Comparison of ENCODE assay signal across 8 cellular contexts in genomic region chr7:93890464-93891068, GRCh38. TPM values are rescaled to one million over a fixed set of nuclear protein-coding genes. Genes with fewer than 3 reads are reported as not detected.
DNase-seq lines count a peak whose midpoint lies in the region; ATAC-seq and TF ChIP-seq lines count a peak whose summit lies in the region.

A gene with protein sequence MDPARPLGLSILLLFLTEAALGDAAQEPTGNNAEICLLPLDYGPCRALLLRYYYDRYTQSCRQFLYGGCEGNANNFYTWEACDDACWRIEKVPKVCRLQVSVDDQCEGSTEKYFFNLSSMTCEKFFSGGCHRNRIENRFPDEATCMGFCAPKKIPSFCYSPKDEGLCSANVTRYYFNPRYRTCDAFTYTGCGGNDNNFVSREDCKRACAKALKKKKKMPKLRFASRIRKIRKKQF (minus strand): TSS chr7:93890753. CDS start chr7:93890678, 75 bp downstream.

- H3K4me3 ChIP-seq in CD8-positive, alpha-beta memory T cell (ENCODE audit: low read length) = no peak within 1 kb of the TSS
- H3K4me3 ChIP-seq in choroid plexus epithelial cell (ENCODE audit: low read depth, low read length) = peak within 1 kb of the TSS; percentile 83
- peak within 1 kb of the TSS; percentile 17 to 43 (median 39) for H3K4me3 ChIP-seq in right lobe of liver

- intact Hi-C loops in right lobe of liver (cut with DNase I) = no loop called here

- H3K36me3 ChIP-seq in CD8-positive, alpha-beta memory T cell (ENCODE audit: insufficient read depth, low read length) = no peaks in the 10 kb centered on the region
- no peaks in the 10 kb centered on the region for H3K36me3 ChIP-seq in right lobe of liver

- POLR2A ChIA-PET in CD8-positive, alpha-beta memory T cell (lab: Charles Lee) = no interaction called here

- H3K9me3 Mint-ChIP-seq in CD8-positive, alpha-beta memory T cell = peaks cover 0 to 2% (median 0%) of the 10 kb centered on the region in 5 donors
- H3K9me3 Mint-ChIP-seq in stimulated activated naive CD8-positive, alpha-beta T cell treated with anti-CD3 and anti-CD28 coated beads, Interleukin-15, amount 100 ng/mL, for 72 hours = no peaks in the 10 kb centered on the region

- H3K27me3 ChIP-seq in CD8-positive, alpha-beta memory T cell (ENCODE audit: insufficient read depth, low read length, poor library complexity, severe bottlenecking) = no peaks in the 10 kb centered on the region
- no peaks in the 10 kb centered on the region for H3K27me3 ChIP-seq in right lobe of liver

- H3K27ac Mint-ChIP-seq in CD8-positive, alpha-beta memory T cell = no peak within 1 kb of the TSS
- peak within 1 kb of the TSS in 1 of 2 donors; percentile 80 for H3K27ac Mint-ChIP-seq in stimulated activated naive CD8-positive, alpha-beta T cell treated with anti-CD3 and anti-CD28 coated beads, Interleukin-15, amount 100 ng/mL, for 72 hours

- TF ChIP-seq CTCF in choroid plexus epithelial cell (conservative IDR thresholded peaks at IDR 0.05; ENCODE audit: low read depth, low read length) (peak; percentile 35), right lobe of liver (IDR thresholded peaks at IDR 0.05) (no peak)

- peak; percentile 41 for ATAC-seq in GM21447 (IDR thresholded peaks at IDR 0.05; ENCODE audit: unreplicated experiment)
- peak; percentile 62 to 80 (median 74) for ATAC-seq in right lobe of liver
- peak; percentile 74 for ATAC-seq in stimulated activated naive CD8-positive, alpha-beta T cell treated with anti-CD3 and anti-CD28 coated beads, Interleukin-15, amount 100 ng/mL, for 72 hours
- ATAC-seq in HG03520 (IDR thresholded peaks at IDR 0.05; ENCODE audit: unreplicated experiment) = no peak

- WGBS in right lobe of liver (ENCODE audit: insufficient coverage, low coverage, low lambda C conversion rate, missing lambda C conversion rate) = 2% methylated on average over 17 of the region's 49 CpGs

- no peak within 1 kb of the TSS for H3K27ac ChIP-seq in CD8-positive, alpha-beta memory T cell (ENCODE audit: low read depth, low read length)
- peak within 1 kb of the TSS in 2 of 3 donors; percentile 38 to 65 for H3K27ac ChIP-seq in right lobe of liver

- TF ChIP-seq POLR2A in right lobe of liver (IDR thresholded peaks at IDR 0.05) = no peak

- H3K4me1 Mint-ChIP-seq in CD8-positive, alpha-beta memory T cell = peaks cover 7 to 14% (median 11%) of the 10 kb centered on the region in 3 donors
- H3K4me1 Mint-ChIP-seq in stimulated activated naive CD8-positive, alpha-beta T cell treated with anti-CD3 and anti-CD28 coated beads, Interleukin-15, amount 100 ng/mL, for 72 hours = peaks cover 14% of the 10 kb centered on the region

- H3K4me1 ChIP-seq in CD8-positive, alpha-beta memory T cell (ENCODE audit: insufficient read depth, low read length) = no peaks in the 10 kb centered on the region
- H3K4me1 ChIP-seq in right lobe of liver = peaks cover 0 to 4% (median 0%) of the 10 kb centered on the region in 4 donors

- H3K4me3 Mint-ChIP-seq in CD8-positive, alpha-beta memory T cell = peak within 1 kb of the TSS in 5 of 7 donors; percentile 12 to 74 (median 50)
- H3K4me3 Mint-ChIP-seq in stimulated activated naive CD8-positive, alpha-beta T cell treated with anti-CD3 and anti-CD28 coated beads, Interleukin-15, amount 100 ng/mL, for 72 hours = peak within 1 kb of the TSS; percentile 87 to 89

- H3K27me3 Mint-ChIP-seq in CD8-positive, alpha-beta memory T cell = peaks cover 31 to 47% of the 10 kb centered on the region in 2 donors
- H3K27me3 Mint-ChIP-seq in stimulated activated naive CD8-positive, alpha-beta T cell treated with anti-CD3 and anti-CD28 coated beads, Interleukin-15, amount 100 ng/mL, for 72 hours = peaks cover 54% of the 10 kb centered on the region

- H3K36me3 Mint-ChIP-seq in CD8-positive, alpha-beta memory T cell = no peaks in the 10 kb centered on the region

- DNase-seq in CD8-positive, alpha-beta memory T cell = no peak
- DNase-seq in NCI-H226 (peak; percentile 73), choroid plexus epithelial cell (ENCODE audit: low read depth) (peak; percentile 84), right lobe of liver (peak in 2 of 3 donors; percentile 54 to 60)
- DNase-seq in stimulated activated naive CD8-positive, alpha-beta T cell treated with anti-CD3 and anti-CD28 coated beads, Interleukin-15, amount 100 ng/mL, for 72 hours = peak; percentile 20 to 24
- DNase-seq in stimulated activated naive CD4-positive, alpha-beta T cell (lab: John Stamatoyannopoulos, UW) = no peak

- H3K9me3 ChIP-seq in CD8-positive, alpha-beta memory T cell (ENCODE audit: low read length) = no peaks in the 10 kb centered on the region
- no peaks in the 10 kb centered on the region for H3K9me3 ChIP-seq in right lobe of liver

- CTCF ChIA-PET in CD8-positive, alpha-beta memory T cell (lab: Charles Lee) = no interaction called here

RNA-seq across cellular contexts. Expression of the gene that starts here (rescaled TPM):
- total RNA-seq in CD8-positive, alpha-beta memory T cell = not detected
- not detected for polyA plus RNA-seq in CD8-positive, alpha-beta memory T cell
- total RNA-seq in right lobe of liver = 10 to 100 TPM in 1 of 6 experiments, 1 to 10 TPM in 4, under 1 TPM in 1; 0.49 to 17.0 (median 2.0) TPM

Comparison
In these comparisons a context has a peak if more than half of its experiments do, and no peak if none do; other contexts are left out.
1. DNase-seq: peak in NCI-H226 (single experiment), choroid plexus epithelial cell (single experiment), right lobe of liver (2 of 3) and stimulated activated naive CD8-positive, alpha-beta T cell treated with anti-CD3 and anti-CD28 coated beads, Interleukin-15, amount 100 ng/mL, for 72 hours (2 of 2); none in CD8-positive, alpha-beta memory T cell (0 of 5) and stimulated activated naive CD4-positive, alpha-beta T cell (0 of 6).